8 cellular contexts compared by ENCODE assay signal in genomic region chr20:62303327-62304226, GRCh38. TPM values are rescaled to one million over a fixed set of nuclear protein-coding genes. Genes with fewer than 3 reads are reported as not detected.
DNase-seq lines count a peak whose midpoint lies in the region; ATAC-seq and TF ChIP-seq lines count a peak whose summit lies in the region.

No MANE protein-coding gene starts in this region.

- peaks cover 43% of the 10 kb centered on the region for H3K4me1 Mint-ChIP-seq in stimulated activated effector memory CD8-positive, alpha-beta T cell treated with anti-CD3 and anti-CD28 coated beads, Interleukin-12 subunit alpha, Interleukin-12 subunit beta, amount 100 ng/mL, for 72 hours

- peak in 1 of 2 donors; percentile 42 for TF ChIP-seq POLR2A in adrenal gland (IDR thresholded peaks at IDR 0.05)

- peak overlapping the region; percentile 2 to 80 (median 71) for H3K4me3 ChIP-seq in adrenal gland
- peak overlapping the region; percentile 90 for H3K4me3 ChIP-seq in iPS-20b (ENCODE audit: low read length)

- no peaks in the 10 kb centered on the region for H3K27me3 ChIP-seq in adrenal gland
- no peaks in the 10 kb centered on the region for H3K27me3 ChIP-seq in iPS-20b (ENCODE audit: insufficient read depth, low read length)

- H3K4me3 Mint-ChIP-seq in stimulated activated effector memory CD8-positive, alpha-beta T cell treated with anti-CD3 and anti-CD28 coated beads, Interleukin-12 subunit alpha, Interleukin-12 subunit beta, amount 100 ng/mL, for 72 hours: peak overlapping the region; percentile 92

- peak; percentile 7 for ATAC-seq in stimulated activated effector memory CD8-positive, alpha-beta T cell treated with anti-CD3 and anti-CD28 coated beads, Interleukin-12 subunit alpha, Interleukin-12 subunit beta, amount 100 ng/mL, for 72 hours
- ATAC-seq in HG02840 (IDR thresholded peaks at IDR 0.05; ENCODE audit: low FRiP score, unreplicated experiment): no peak

- DNase-seq in stimulated activated CD4-positive, alpha-beta T cell treated with anti-CD3 and anti-CD28 coated beads, Interleukin-15, amount 100 ng/mL, for 24 hours: peak; percentile 34
- DNase-seq in stimulated activated CD4-positive, alpha-beta T cell treated with anti-CD3 and anti-CD28 coated beads, Interleukin-4, amount 100 ng/mL, for 1 hour: no peak
- DNase-seq in KBM-7 (peak; percentile 7), adrenal gland (peak in 6 of 7 donors; percentile 65 to 83 (median 78)), HPDE6-E6E7 (ENCODE audit: extremely low spot score) (no peak)
- DNase-seq in stimulated activated effector memory CD8-positive, alpha-beta T cell treated with anti-CD3 and anti-CD28 coated beads, Interleukin-12 subunit alpha, Interleukin-12 subunit beta, amount 100 ng/mL, for 72 hours (ENCODE audit: low spot score in 2 of 2): peak; percentile 21 to 65

- peaks cover 63% of the 10 kb centered on the region for H3K36me3 Mint-ChIP-seq in stimulated activated effector memory CD8-positive, alpha-beta T cell treated with anti-CD3 and anti-CD28 coated beads, Interleukin-12 subunit alpha, Interleukin-12 subunit beta, amount 100 ng/mL, for 72 hours

- in situ Hi-C loops in KBM-7 (cut with MboI; ENCODE audit: low pct_unique_long_range_greater_than_20kb, low sequenced_read_pairs): no loop called here

- H3K9me3 Mint-ChIP-seq in stimulated activated effector memory CD8-positive, alpha-beta T cell treated with anti-CD3 and anti-CD28 coated beads, Interleukin-12 subunit alpha, Interleukin-12 subunit beta, amount 100 ng/mL, for 72 hours: no peaks in the 10 kb centered on the region

- H3K36me3 ChIP-seq in adrenal gland (replicated peaks in 1 of 2) (peaks cover 0 to 44% of the 10 kb centered on the region in 2 donors), iPS-20b (ENCODE audit: insufficient read depth, low read depth, low read length) (peaks cover 48% of the 10 kb centered on the region)

- H3K27ac ChIP-seq in adrenal gland: peak overlapping the region; percentile 82 to 99 (median 98)
- H3K27ac ChIP-seq in iPS-20b (ENCODE audit: low read length): no peak overlapping the region

- peaks cover 26 to 36% of the 10 kb centered on the region in 2 donors for H3K4me1 ChIP-seq in adrenal gland (replicated peaks in 1 of 2)
- 0 out of 2 replicates have a peak, but pooled peaks cover 3% of the 10 kb centered on the region for H3K4me1 ChIP-seq in iPS-20b (ENCODE audit: insufficient read depth, low read length)

- H3K9ac ChIP-seq in iPS-20b (ENCODE audit: low read depth, low read length): peak overlapping the region; percentile 89

- no peak for TF ChIP-seq CTCF in adrenal gland (IDR thresholded peaks at IDR 0.05)

- intact Hi-C loops in adrenal gland (cut with DNase I): loop anchor here (2.0 to 10.0 kb wide), 6 partner anchors 51 to 491 kb away; partner anchors contain the start of genes LAMA5 (in 1 of the 2) and MRGBP (in 1 of the 2)

- H3K9me3 ChIP-seq in adrenal gland (replicated peaks in 1 of 3): no peaks in the 10 kb centered on the region
- no peaks in the 10 kb centered on the region for H3K9me3 ChIP-seq in iPS-20b (ENCODE audit: insufficient read depth, low read depth, low read length)

- H3K27ac Mint-ChIP-seq in stimulated activated effector memory CD8-positive, alpha-beta T cell treated with anti-CD3 and anti-CD28 coated beads, Interleukin-12 subunit alpha, Interleukin-12 subunit beta, amount 100 ng/mL, for 72 hours: peak overlapping the region; percentile 99

- 1 to 18% (median 9%) methylated on average over 4 to 67 of the region's 67 CpGs for WGBS in adrenal gland, 4 donors

RNA-seq across cellular contexts. Expression of gene ADRM1, which starts 0.8 kb away (rescaled TPM):
- 100 to 1,000 TPM in 6 of 8 donors, 10 to 100 TPM in 2; 87.2 to 220 (median 144) TPM for total RNA-seq in adrenal gland
- 100 to 1,000 TPM in 1 of 3 donors, 10 to 100 TPM in 2; 50.6 to 125 (median 95.6) TPM for polyA plus RNA-seq in adrenal gland

Comparison
In these comparisons a context has a peak if more than half of its experiments do, and no peak if none do; other contexts are left out.
1. DNase-seq: peak in stimulated activated CD4-positive, alpha-beta T cell treated with anti-CD3 and anti-CD28 coated beads, Interleukin-15, amount 100 ng/mL, for 24 hours (single experiment), KBM-7 (single experiment), adrenal gland (6 of 7) and stimulated activated effector memory CD8-positive, alpha-beta T cell treated with anti-CD3 and anti-CD28 coated beads, Interleukin-12 subunit alpha, Interleukin-12 subunit beta, amount 100 ng/mL, for 72 hours (2 of 2); none in stimulated activated CD4-positive, alpha-beta T cell treated with anti-CD3 and anti-CD28 coated beads, Interleukin-4, amount 100 ng/mL, for 1 hour (single experiment) and HPDE6-E6E7 (single experiment).